8 cellular contexts compared by ENCODE assay signal in the genomic region with DNA sequence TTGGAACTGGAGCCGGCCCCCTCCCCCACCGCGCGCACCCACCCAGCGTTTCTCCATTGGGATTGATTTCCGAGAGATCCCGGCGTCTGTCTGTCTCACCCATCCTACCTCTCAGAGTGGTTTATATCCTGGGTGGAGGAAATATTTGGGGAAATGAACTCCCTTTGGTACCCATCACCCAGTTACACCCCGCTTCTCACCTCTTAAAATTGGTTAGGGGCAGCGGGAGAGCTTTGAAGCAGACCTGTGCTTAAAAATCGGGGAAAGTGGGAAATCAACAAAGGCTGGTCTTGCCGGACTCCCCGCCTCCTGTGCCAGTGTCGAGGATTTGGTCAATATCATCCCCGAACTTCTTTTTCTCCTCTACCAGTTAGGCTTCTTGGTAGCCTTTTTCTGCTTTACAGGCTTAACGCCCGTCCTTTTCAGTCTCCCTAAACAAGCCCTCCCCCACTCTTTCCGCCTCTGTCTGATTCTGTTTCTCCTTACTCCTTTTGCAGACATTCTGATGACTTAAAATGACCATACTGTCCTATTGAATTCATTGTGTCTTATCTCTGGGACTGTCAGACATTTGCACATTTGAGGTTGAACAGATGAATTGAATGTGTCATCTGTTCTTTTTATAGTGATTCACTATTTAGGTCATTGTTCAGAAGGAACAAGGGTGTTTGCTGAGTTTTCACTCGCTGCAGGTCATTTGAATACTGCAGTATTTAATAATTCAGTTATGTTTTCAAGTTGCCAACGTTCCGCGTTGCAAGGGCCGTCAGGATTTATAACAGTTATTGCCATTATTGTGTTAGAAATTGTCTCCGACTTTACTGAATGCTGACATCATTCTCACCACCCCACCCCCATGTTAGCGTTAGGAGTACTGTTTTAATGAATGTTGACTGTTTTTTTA. TPM values are rescaled to one million over a fixed set of nuclear protein-coding genes. Genes with fewer than 3 reads are reported as not detected.
DNase-seq lines count a peak whose midpoint lies in the region; ATAC-seq and TF ChIP-seq lines count a peak whose summit lies in the region.

No MANE protein-coding gene starts in this region.

- ATAC-seq in GM18520 (IDR thresholded peaks at IDR 0.05; ENCODE audit: unreplicated experiment) (peak; percentile 26), GM18498 (IDR thresholded peaks at IDR 0.05; ENCODE audit: unreplicated experiment) (no peak)

- no peak for TF ChIP-seq CTCF in lower leg skin (IDR thresholded peaks at IDR 0.05)

- H3K4me3 ChIP-seq in Jurkat, Clone E6-1 (ENCODE audit: low read length): peak overlapping the region; percentile 79
- H3K4me3 ChIP-seq in lower leg skin (ENCODE audit: low read depth, poor library complexity, severe bottlenecking): peak overlapping the region; percentile 87

- 0 to 1% methylated on average over 24 to 25 of the region's 25 CpGs for WGBS in lower leg skin, 2 donors

- intact Hi-C loops in lower leg skin (cut with DNase I; ENCODE audit: low total_unique reads): no loop called here

- no peak for TF ChIP-seq POLR2A in lower leg skin (IDR thresholded peaks at IDR 0.05)

- DNase-seq in CD1c-positive myeloid dendritic cell (ENCODE audit: extremely low spot score) (peak; percentile 30), T-helper 2 cell (peak in 3 of 5 experiments; percentile 8 to 39 (median 38)), ecto neural progenitor cell (ENCODE audit: low spot score) (peak; percentile 51), lower leg skin (ENCODE audit: low spot score in 2 of 2) (no peak), superior temporal gyrus (ENCODE audit: extremely low spot score) (peak; percentile 84)
- DNase-seq in Jurkat, Clone E6-1 (ENCODE audit: low read depth, low spot score): no peak

RNA-seq across cellular contexts. Expression of a gene that starts 0.9 kb away (rescaled TPM):
- polyA plus RNA-seq in Jurkat, Clone E6-1 (2012; ENCODE audit: insufficient read depth, insufficient read length): 6.4 TPM
- 10 to 100 TPM; 69.8 to 84.7 (median 78.8) TPM for total RNA-seq in lower leg skin

Comparison
In these comparisons a context has a peak if more than half of its experiments do, and no peak if none do; other contexts are left out.
1. DNase-seq: peak in CD1c-positive myeloid dendritic cell (single experiment), T-helper 2 cell (3 of 5), ecto neural progenitor cell (single experiment) and superior temporal gyrus (single experiment); none in Jurkat, Clone E6-1 (single experiment) and lower leg skin (0 of 2).